ENCODE assay signal across 23 cellular contexts in genomic region chr3:148940983-148941382, GRCh38. TPM values are rescaled to one million over a fixed set of nuclear protein-coding genes. Genes with fewer than 3 reads are reported as not detected.
DNase-seq lines count a peak whose midpoint lies in the region; ATAC-seq and TF ChIP-seq lines count a peak whose summit lies in the region.
"Had no signal": no experiment of that assay in that cellular context is flagged by ENCODE, and none has a peak within 500 bp of the region (broad histone marks: within the 10 kb centered on the region; RNA-seq: fewer than 3 reads in every experiment).

No MANE protein-coding gene starts in this region.

- TF ChIP-seq CTCF in SK-N-SH (IDR thresholded peaks at IDR 0.05), result no peak

- H3K4me1 ChIP-seq in SK-N-SH (ENCODE audit: control insufficient read depth in 1 of 2, insufficient read depth in 2 of 2, low read depth in 1 of 2, low read length in 1 of 2), result 0 out of 4 replicates have a peak, but pooled peaks cover 0 to 4% of the 10 kb centered on the region in 2 experiments
- H3K4me1 ChIP-seq: BLaER1, HAP-1 had no signal

- no peaks in the 10 kb centered on the region for H3K27me3 ChIP-seq in SK-N-SH (ENCODE audit: insufficient read depth)
- H3K27me3 ChIP-seq: BLaER1 had no signal

- H3K9me2 ChIP-seq in SK-N-SH, result no peaks in the 10 kb centered on the region

- H2AFZ ChIP-seq in SK-N-SH (ENCODE audit: low read depth), result no peak overlapping the region
- H2AFZ ChIP-seq: GM23248 had no signal

- no peaks in the 10 kb centered on the region for H4K20me1 ChIP-seq in SK-N-SH (ENCODE audit: insufficient read depth)
- H4K20me1 ChIP-seq: BLaER1 had no signal

- CTCF ChIA-PET in SK-N-SH (lab: Yijun Ruan, JAX), result interaction anchor here (0.6 to 8.8 kb wide), 5 partner anchors 80 to 608 kb away, joined by 3 to 126 read pairs (median 54); no protein-coding TSS in a partner anchor

- no peak overlapping the region for H3K4me3 ChIP-seq in SK-N-SH (ENCODE audit: low read depth in 2 of 2, low read length in 1 of 2)
- H3K4me3 ChIP-seq: BLaER1, GM23248, HAP-1, SK-N-MC had no signal

- POLR2A ChIA-PET in SK-N-SH (lab: Yijun Ruan, JAX), result no interaction called here

- WGBS in SK-N-SH (ENCODE audit: low lambda C conversion rate), result 80% methylated on average over 3 of the region's 3 CpGs

- ATAC-seq in SK-N-SH treated with all-trans-retinoic acid at 6 μM for 48 hours, result no peak
- ATAC-seq: Panc1 had no signal

- TF ChIP-seq RAD21 in SK-N-SH (IDR thresholded peaks at IDR 0.05; ENCODE audit: low read length), result no peak

- no peak for TF ChIP-seq EP300 in SK-N-SH (IDR thresholded peaks at IDR 0.05; ENCODE audit: borderline replicate concordance in 1 of 2, low read depth in 1 of 2, low read length in 1 of 2)

- no peak overlapping the region for H3K27ac ChIP-seq in SK-N-SH (ENCODE audit: low read depth in 2 of 2, low read length in 1 of 2)
- H3K27ac ChIP-seq: 22Rv1, BLaER1, GM23248, RWPE1, SK-N-MC had no signal

- no peaks in the 10 kb centered on the region for H3F3A ChIP-seq in SK-N-SH (replicated peaks; ENCODE audit: insufficient read depth)

- H3K36me3 ChIP-seq in SK-N-SH (replicated peaks in 1 of 2; ENCODE audit: control insufficient read depth in 1 of 2, insufficient read depth in 2 of 2, low read length in 1 of 2), result no peaks in the 10 kb centered on the region
- H3K36me3 ChIP-seq: BLaER1, HAP-1 had no signal

- no peaks in the 10 kb centered on the region for H3K9me3 ChIP-seq in SK-N-SH
- H3K9me3 ChIP-seq: BLaER1, HAP-1 had no signal

- intact Hi-C loops in head of caudate nucleus (cut with DNase I), result loop anchor here (5.0 kb wide), 1 partner anchor 79 kb away; no protein-coding TSS in a partner anchor

- no peak for DNase-seq in SK-N-SH
- peak; percentile 44 for DNase-seq in amniotic epithelial cell (ENCODE audit: low read depth)
- peak; percentile 13 for DNase-seq in medulla oblongata (ENCODE audit: extremely low spot score)
- no peak for DNase-seq in head of caudate nucleus
- no peak for DNase-seq in activated CD4-positive, alpha-beta T cell treated with anti-CD3 and anti-CD28 coated beads, Interleukin-2, amount 50 U/mL, for 1 hour
- DNase-seq in NCI-H446 (lab: John Stamatoyannopoulos, UW), result no peak
- DNase-seq in mesenteric fat pad (ENCODE audit: low spot score), result no peak
- DNase-seq: ACHN; CD4-positive, CD25-positive, alpha-beta regulatory T cell; GM23248; NCI-H1048; NCI-H1417; NCI-H1694; NCI-H2029 treated with DMSO at 0.1 percent for 48 hours; NCI-H526 treated with DMSO at 0.1 percent for 48 hours; SHP77 had no signal

- H3K79me2 ChIP-seq in SK-N-SH (ENCODE audit: insufficient read depth), result no peaks in the 10 kb centered on the region

- H3K4me2 ChIP-seq in SK-N-SH, result no peak overlapping the region
- H3K4me2 ChIP-seq: BLaER1 had no signal

- no peak overlapping the region for H3K9ac ChIP-seq in SK-N-SH
- H3K9ac ChIP-seq: BLaER1, GM23248 had no signal

TF ChIP-seq in SK-N-SH, 30 proteins besides CTCF, POLR2A, EP300 and RAD21:
- TF ChIP-seq, protein P1, sequence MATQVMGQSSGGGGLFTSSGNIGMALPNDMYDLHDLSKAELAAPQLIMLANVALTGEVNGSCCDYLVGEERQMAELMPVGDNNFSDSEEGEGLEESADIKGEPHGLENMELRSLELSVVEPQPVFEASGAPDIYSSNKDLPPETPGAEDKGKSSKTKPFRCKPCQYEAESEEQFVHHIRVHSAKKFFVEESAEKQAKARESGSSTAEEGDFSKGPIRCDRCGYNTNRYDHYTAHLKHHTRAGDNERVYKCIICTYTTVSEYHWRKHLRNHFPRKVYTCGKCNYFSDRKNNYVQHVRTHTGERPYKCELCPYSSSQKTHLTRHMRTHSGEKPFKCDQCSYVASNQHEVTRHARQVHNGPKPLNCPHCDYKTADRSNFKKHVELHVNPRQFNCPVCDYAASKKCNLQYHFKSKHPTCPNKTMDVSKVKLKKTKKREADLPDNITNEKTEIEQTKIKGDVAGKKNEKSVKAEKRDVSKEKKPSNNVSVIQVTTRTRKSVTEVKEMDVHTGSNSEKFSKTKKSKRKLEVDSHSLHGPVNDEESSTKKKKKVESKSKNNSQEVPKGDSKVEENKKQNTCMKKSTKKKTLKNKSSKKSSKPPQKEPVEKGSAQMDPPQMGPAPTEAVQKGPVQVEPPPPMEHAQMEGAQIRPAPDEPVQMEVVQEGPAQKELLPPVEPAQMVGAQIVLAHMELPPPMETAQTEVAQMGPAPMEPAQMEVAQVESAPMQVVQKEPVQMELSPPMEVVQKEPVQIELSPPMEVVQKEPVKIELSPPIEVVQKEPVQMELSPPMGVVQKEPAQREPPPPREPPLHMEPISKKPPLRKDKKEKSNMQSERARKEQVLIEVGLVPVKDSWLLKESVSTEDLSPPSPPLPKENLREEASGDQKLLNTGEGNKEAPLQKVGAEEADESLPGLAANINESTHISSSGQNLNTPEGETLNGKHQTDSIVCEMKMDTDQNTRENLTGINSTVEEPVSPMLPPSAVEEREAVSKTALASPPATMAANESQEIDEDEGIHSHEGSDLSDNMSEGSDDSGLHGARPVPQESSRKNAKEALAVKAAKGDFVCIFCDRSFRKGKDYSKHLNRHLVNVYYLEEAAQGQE (IDR thresholded peaks at IDR 0.05; ENCODE audit: low read depth, low read length), result peak; percentile 85
- TF ChIP-seq POLR2AphosphoS5 (IDR thresholded peaks at IDR 0.05; ENCODE audit: low read depth, low read length), result no peak

TF ChIP-seq in SK-N-SH treated with all-trans-retinoic acid at 6 μM for 48 hours, 23 proteins besides CTCF, POLR2A, EP300 and RAD21:
- TF ChIP-seq PATZ1 (CRISPR knock-in tag; IDR thresholded peaks at IDR 0.05; ENCODE audit: borderline replicate concordance) (no peak), ARNTL (CRISPR knock-in tag; IDR thresholded peaks at IDR 0.05; ENCODE audit: borderline replicate concordance, low read depth) (no peak), GLIS3 (CRISPR knock-in tag; IDR thresholded peaks at IDR 0.05) (no peak), TCF4 (CRISPR knock-in tag; IDR thresholded peaks at IDR 0.05; ENCODE audit: borderline replicate concordance) (no peak), ZFP3 (CRISPR knock-in tag; IDR thresholded peaks at IDR 0.05) (no peak), ZNF565 (CRISPR knock-in tag; conservative IDR thresholded peaks at IDR 0.05; ENCODE audit: low read depth) (no peak), RARB (CRISPR knock-in tag; IDR thresholded peaks at IDR 0.05) (no peak), ZNF70 (CRISPR knock-in tag; IDR thresholded peaks at IDR 0.05) (no peak)
TF ChIP-seq in SK-N-SH treated with all-trans-retinoic acid at 6 μM for 48 hours: peak in this region for 0.

RNA-seq across cellular contexts. Expression of gene GYG1, which starts 50.4 kb away (rescaled TPM):
- 16.8 and 21.7 TPM in 2 replicates for polyA plus RNA-seq in SK-N-SH (2012; rRNA removed)
- polyA plus RNA-seq in SK-N-SH (2012; cell fraction: cytosol; rRNA removed), result 21.0 and 23.2 TPM in 2 replicates
- polyA plus RNA-seq in SK-N-SH (2012; cell fraction: nucleus; rRNA removed), result 8.8 and 20.0 TPM in 2 replicates
- total RNA-seq in mesenteric fat pad, result 52.9 TPM

Comparison
In these comparisons a context has a peak if more than half of its experiments do, and no peak if none do; other contexts are left out.
1. DNase-seq: peak in amniotic epithelial cell (single experiment) and medulla oblongata (single experiment); none in SK-N-SH (single experiment), head of caudate nucleus (0 of 42), activated CD4-positive, alpha-beta T cell treated with anti-CD3 and anti-CD28 coated beads, Interleukin-2, amount 50 U/mL, for 1 hour (single experiment), NCI-H446 (0 of 2) and mesenteric fat pad (single experiment).